ENCODE assay signal across 26 cellular contexts in genomic region chr1:77891200-77891599, GRCh38. TPM values are rescaled to one million over a fixed set of nuclear protein-coding genes. Genes with fewer than 3 reads are reported as not detected.
DNase-seq lines count a peak whose midpoint lies in the region; ATAC-seq and TF ChIP-seq lines count a peak whose summit lies in the region.
"Had no signal": no experiment of that assay in that cellular context is flagged by ENCODE, and none has a peak within 500 bp of the region (broad histone marks: within the 10 kb centered on the region; RNA-seq: fewer than 3 reads in every experiment).

No MANE protein-coding gene starts in this region.

- intact Hi-C loops in IMR-90 (cut with micrococcal nuclease) = no loop called here

- H3K9me3 ChIP-seq in IMR-90 (ENCODE audit: control insufficient read depth, insufficient read depth, low read length) (no peaks in the 10 kb centered on the region), adipocyte (ENCODE audit: control insufficient read depth, low read length) (no peaks in the 10 kb centered on the region), muscle layer of duodenum (ENCODE audit: control insufficient read depth in 1 of 2, low read length in 2 of 2) (no peaks in the 10 kb centered on the region), smooth muscle cell (replicated peaks; ENCODE audit: low read depth) (no peaks in the 10 kb centered on the region)
- H3K9me3 ChIP-seq: neutrophil, thyroid gland had no signal

- H2AK5ac ChIP-seq in IMR-90 (ENCODE audit: low read depth, low read length) = peak overlapping the region; percentile 41

- H3K4me3 ChIP-seq in IMR-90 (ENCODE audit: insufficient read depth, low read depth, low read length) = no peak overlapping the region
- H3K4me3 ChIP-seq in adipocyte (ENCODE audit: low read length) = peak overlapping the region; percentile 96
- no peak overlapping the region for H3K4me3 ChIP-seq in muscle layer of duodenum (ENCODE audit: low read depth in 1 of 2, low read length in 2 of 2)
- H3K4me3 ChIP-seq in smooth muscle cell = no peak overlapping the region
- H3K4me3 ChIP-seq: dorsolateral prefrontal cortex, lung, thyroid gland had no signal

- peaks cover 59% of the 10 kb centered on the region for H3K79me2 ChIP-seq in smooth muscle cell (ENCODE audit: low read depth)

- H3K14ac ChIP-seq in IMR-90 (replicated peaks; ENCODE audit: low read depth, low read length) = peak overlapping the region; percentile 69

- H3K79me1 ChIP-seq in IMR-90 (ENCODE audit: low read depth in 1 of 2, low read length in 2 of 2) = peaks cover 16 to 27% of the 10 kb centered on the region in 2 experiments; a peak in 3 of 4 replicates

- CTCF ChIA-PET in IMR-90 (lab: Yijun Ruan, JAX) = no interaction called here

- no peak overlapping the region for H2AFZ ChIP-seq in IMR-90 (replicated peaks; ENCODE audit: low read length, poor library complexity)
- no peak overlapping the region for H2AFZ ChIP-seq in smooth muscle cell (ENCODE audit: low read depth)

- H2BK15ac ChIP-seq in IMR-90 (ENCODE audit: low read depth, low read length) = peak overlapping the region; percentile 66; the same call in 2 of the 3 replicates

- WGBS in IMR-90 (ENCODE audit: extremely low coverage in 2 of 2, insufficient read length in 1 of 2), 2 experiments = no CpG with 5 or more reads among the region's 1 CpG
- 95% methylated on average over 1 of the region's 1 CpG for WGBS in smooth muscle cell (ENCODE audit: low lambda C conversion rate)

- H3K18ac ChIP-seq in IMR-90 (ENCODE audit: low read depth, low read length) = peak overlapping the region; percentile 69

- no peak for DNase-seq in IMR-90
- no peak for DNase-seq in adipocyte (ENCODE audit: low read depth)
- no peak for DNase-seq in smooth muscle cell (lab: John Stamatoyannopoulos, UW; ENCODE audit: unreplicated experiment)
- no peak for DNase-seq in NCI-H446 treated with DMSO at 0.1 percent for 48 hours (lab: John Stamatoyannopoulos, UW)
- DNase-seq: activated CD4-positive, alpha-beta T cell treated with anti-CD3 and anti-CD28 coated beads, Interleukin-2, amount 50 U/mL, for 1 hour; activated CD8-positive, alpha-beta memory T cell treated with anti-CD3 and anti-CD28 coated beads, Interleukin-2, amount 10 ng/mL, durations not matched to agents 7 days and 5 days; activated naive CD4-positive, alpha-beta T cell treated with anti-CD3 and anti-CD28 coated beads, Interleukin-2, amount 50 U/mL, for 16 hours; anterior cingulate cortex; CD4-positive, CD25-positive, alpha-beta regulatory T cell; dorsolateral prefrontal cortex; foreskin keratinocyte; HCEC 1CT; islet precursor cell; NCI-H1048; NCI-H1694 treated with DMSO at 0.1 percent for 48 hours; NCI-H2171 treated with DMSO at 0.1 percent for 48 hours; NCI-H69; stimulated activated CD4-positive, alpha-beta T cell treated with anti-CD3 and anti-CD28 coated beads, Interleukin-12 subunit alpha, Interleukin-12 subunit beta, amount 100 ng/mL, for 4 hours; stimulated activated CD4-positive, alpha-beta T cell treated with anti-CD3 and anti-CD28 coated beads, Interleukin-4, amount 100 ng/mL, for 24 hours; stimulated activated naive CD4-positive, alpha-beta T cell treated with Interleukin-2 at 50 U/mL for 16 hours; thyroid gland had no signal

- H4K5ac ChIP-seq in IMR-90 (ENCODE audit: low read depth, low read length) = peak overlapping the region; percentile 72

- H3K4me1 ChIP-seq in IMR-90 (ENCODE audit: control insufficient read depth, insufficient read depth, low read length) (peaks cover 6% of the 10 kb centered on the region), adipocyte (ENCODE audit: control insufficient read depth, insufficient read depth, low read length) (peaks cover 26% of the 10 kb centered on the region), muscle layer of duodenum (ENCODE audit: control insufficient read depth in 1 of 2, insufficient read depth in 2 of 2, low read length in 2 of 2) (peaks cover 0 to 4% of the 10 kb centered on the region in 2 donors), smooth muscle cell (ENCODE audit: low read depth) (peaks cover 16% of the 10 kb centered on the region)

- TF ChIP-seq RAD21 in IMR-90 (IDR thresholded peaks at IDR 0.05; ENCODE audit: low read length) = no peak

- TF ChIP-seq CTCF in IMR-90 (conservative IDR thresholded peaks at IDR 0.05; ENCODE audit: low read depth, low read length) = no peak
- no peak for TF ChIP-seq CTCF in smooth muscle cell (IDR thresholded peaks at IDR 0.05; ENCODE audit: borderline replicate concordance, insufficient read depth, poor library complexity, severe bottlenecking)

- peaks cover 3% of the 10 kb centered on the region for H3F3A ChIP-seq in smooth muscle cell (ENCODE audit: low read depth)

- no peak overlapping the region for H2AK9ac ChIP-seq in IMR-90 (replicated peaks; ENCODE audit: low read depth, low read length, poor library complexity)

- H2BK5ac ChIP-seq in IMR-90 (ENCODE audit: low read depth, low read length, poor library complexity, severe bottlenecking) = peak overlapping the region; percentile 75

- in situ Hi-C loops in IMR-90 (cut with MboI; ENCODE audit: low sequenced_read_pairs) = no loop called here

- peak overlapping the region; percentile 78 for H3K4me2 ChIP-seq in IMR-90 (ENCODE audit: low read depth, low read length)
- H3K4me2 ChIP-seq in smooth muscle cell = peak overlapping the region; percentile 98

- H3K4ac ChIP-seq in IMR-90 (ENCODE audit: low read depth, low read length) = peak overlapping the region; percentile 70; the same call in 1 of the 2 replicates

- dilution Hi-C loops in IMR-90 (cut with HindIII; ENCODE audit: low sequenced_read_pairs, unreplicated experiment) = no loop called here

- H3K9ac ChIP-seq in IMR-90 (ENCODE audit: low read depth, low read length) = no peak overlapping the region; the same call in 1 of the 2 replicates
- H3K9ac ChIP-seq in adipocyte (ENCODE audit: low read length) = peak overlapping the region; percentile 99
- no peak overlapping the region for H3K9ac ChIP-seq in smooth muscle cell (ENCODE audit: low read depth)

- H4K8ac ChIP-seq in IMR-90 (ENCODE audit: low read depth in 2 of 2, low read length in 2 of 2) = peak overlapping the region; percentile 44 to 65

- POLR2A ChIA-PET in IMR-90 (lab: Charles Lee; ENCODE audit: unreplicated experiment) = no interaction called here

- H4K91ac ChIP-seq in IMR-90 (ENCODE audit: insufficient read depth, low read depth, low read length) = peak overlapping the region; percentile 70

- ATAC-seq in IMR-90 (ENCODE audit: low read depth) = no peak
- ATAC-seq in HG03108 (IDR thresholded peaks at IDR 0.05; ENCODE audit: unreplicated experiment) = no peak
- no peak for ATAC-seq in GM18498 (IDR thresholded peaks at IDR 0.05; ENCODE audit: unreplicated experiment)
- ATAC-seq: activated CD8-positive, alpha-beta memory T cell treated with anti-CD3 and anti-CD28 coated beads, Interleukin-2, amount 10 ng/mL, durations not matched to agents 7 days and 5 days; foreskin keratinocyte had no signal

- peak overlapping the region; percentile 82 for H3K23ac ChIP-seq in IMR-90 (ENCODE audit: low read depth, low read length)

- no peak for TF ChIP-seq POLR2A in IMR-90 (IDR thresholded peaks at IDR 0.05; ENCODE audit: low read depth, low read length)

- no peaks in the 10 kb centered on the region for H3K27me3 ChIP-seq in IMR-90 (ENCODE audit: control insufficient read depth, insufficient read depth, low read length)
- H3K27me3 ChIP-seq in adipocyte (replicated peaks; ENCODE audit: control insufficient read depth, insufficient read depth, low read length) = no peaks in the 10 kb centered on the region
- no peaks in the 10 kb centered on the region for H3K27me3 ChIP-seq in muscle layer of duodenum (ENCODE audit: low read depth, low read length)
- no peaks in the 10 kb centered on the region for H3K27me3 ChIP-seq in smooth muscle cell (ENCODE audit: low read depth)
- H3K27me3 ChIP-seq: dorsolateral prefrontal cortex, foreskin keratinocyte, thyroid gland had no signal

- H3K27ac ChIP-seq in IMR-90 (ENCODE audit: insufficient read depth, low read length) (peak overlapping the region; percentile 66; the same call in 1 of the 2 replicates), muscle layer of duodenum (ENCODE audit: low read length) (peak overlapping the region; percentile 29), smooth muscle cell (ENCODE audit: low read depth) (no peak overlapping the region)
- H3K27ac ChIP-seq: dorsolateral prefrontal cortex, foreskin keratinocyte, neutrophil, thyroid gland had no signal

- H2BK120ac ChIP-seq in IMR-90 (ENCODE audit: low read depth, low read length) = peak overlapping the region; percentile 81

- H3K36me3 ChIP-seq in IMR-90 (ENCODE audit: control insufficient read depth, insufficient read depth, low read length) = peaks cover 17% of the 10 kb centered on the region
- H3K36me3 ChIP-seq in adipocyte (ENCODE audit: control insufficient read depth, insufficient read depth, low read length, severe bottlenecking) = peaks cover 19% of the 10 kb centered on the region
- peaks cover 0 to 20% of the 10 kb centered on the region in 2 donors for H3K36me3 ChIP-seq in muscle layer of duodenum (ENCODE audit: control insufficient read depth in 1 of 2, insufficient read depth in 2 of 2, low read length in 2 of 2)
- no peaks in the 10 kb centered on the region for H3K36me3 ChIP-seq in smooth muscle cell (ENCODE audit: low read depth)
- H3K36me3 ChIP-seq: neutrophil, thyroid gland had no signal

- no TSS peak for BruUV-seq in IMR-90 (replicated peaks; lab: Mats Ljungman, UMichigan)

- H3K9me1 ChIP-seq in IMR-90 (ENCODE audit: insufficient read depth, low read length) = no peaks in the 10 kb centered on the region

- peak overlapping the region; percentile 64 for H2BK20ac ChIP-seq in IMR-90 (ENCODE audit: low read depth, low read length)

- H4K20me1 ChIP-seq in IMR-90 (ENCODE audit: insufficient read depth, low read length) = peaks cover 16% of the 10 kb centered on the region; the same call in 1 of the 2 replicates
- H4K20me1 ChIP-seq in smooth muscle cell (ENCODE audit: low read depth) = peaks cover 19% of the 10 kb centered on the region

- H3K56ac ChIP-seq in IMR-90 (ENCODE audit: extremely low read depth, insufficient read depth, low read length) = peak overlapping the region; percentile 47

TF ChIP-seq in IMR-90, 13 proteins besides CTCF, POLR2A, EP300 and RAD21:
- no peak for TF ChIP-seq NFE2L2 (IDR thresholded peaks at IDR 0.05; ENCODE audit: low read depth, low read length)
- TF ChIP-seq MAZ (IDR thresholded peaks at IDR 0.05; ENCODE audit: borderline replicate concordance, low read depth, low read length) = no peak
- no peak for TF ChIP-seq BHLHE40 (IDR thresholded peaks at IDR 0.05; ENCODE audit: low read depth, low read length)

RNA-seq across cellular contexts. Expression of gene NEXN, which starts 2.8 kb away (rescaled TPM):
- total RNA-seq in IMR-90 (2012; rRNA removed) (5.2 and 10.3 TPM in 2 replicates), smooth muscle cell (12.5 and 16.8 TPM in 2 replicates)
- polyA plus RNA-seq in IMR-90 (2012; rRNA removed) (13.4 and 16.1 TPM in 2 replicates), smooth muscle cell (20.2 and 28.6 TPM in 2 replicates)
- 1.9 and 2.5 TPM in 2 replicates for polyA plus RNA-seq in IMR-90 (2012; cell fraction: cytosol; rRNA removed)
- 2.7 and 27.0 TPM in 2 replicates for polyA plus RNA-seq in IMR-90 (2012; cell fraction: nucleus; rRNA removed; ENCODE audit: low replicate concordance)
